Comparison of ENCODE assay signal across 10 cellular contexts in genomic region chr2:232522855-232523681, GRCh38. TPM values are rescaled to one million over a fixed set of nuclear protein-coding genes. Genes with fewer than 3 reads are reported as not detected.
DNase-seq lines count a peak whose midpoint lies in the region; ATAC-seq and TF ChIP-seq lines count a peak whose summit lies in the region.
"Had no signal": no experiment of that assay in that cellular context is flagged by ENCODE, and none has a peak within 500 bp of the region (broad histone marks: within the 10 kb centered on the region; RNA-seq: fewer than 3 reads in every experiment).

No MANE protein-coding gene starts in this region.

- peak overlapping the region; percentile 19 to 56 for H3K4me3 Mint-ChIP-seq in stimulated activated naive B cell treated with anti-CD40 and anti-IgM and Interleukin-4, amounts not matched to agents 10 μg/mL and 1 μg/mL and 100 μg/mL, for 72 hours

- H3K27ac ChIP-seq in left ventricle myocardium inferior (replicated peaks) (no peak overlapping the region), iPS-18a (ENCODE audit: low read length) (no peak overlapping the region)

- H3K9ac ChIP-seq in iPS-18a (ENCODE audit: low read length): no peak overlapping the region

- H3K27me3 ChIP-seq in left ventricle myocardium inferior (ENCODE audit: low read depth) (peaks cover 87% of the 10 kb centered on the region), iPS-18a (ENCODE audit: control insufficient read depth, insufficient read depth, low read length) (peaks cover 54% of the 10 kb centered on the region)

- H3K4me3 ChIP-seq in left ventricle myocardium inferior (peak overlapping the region; percentile 64), iPS-18a (ENCODE audit: low read length) (peak overlapping the region; percentile 51)

- TF ChIP-seq CTCF in left ventricle myocardium inferior (IDR thresholded peaks at IDR 0.05; ENCODE audit: borderline replicate concordance): no peak

- peaks cover 12 to 25% of the 10 kb centered on the region in 2 donors for H3K4me1 Mint-ChIP-seq in stimulated activated naive B cell treated with anti-CD40 and anti-IgM and Interleukin-4, amounts not matched to agents 10 μg/mL and 1 μg/mL and 100 μg/mL, for 72 hours

- no peaks in the 10 kb centered on the region for H3K9me3 ChIP-seq in left ventricle myocardium inferior (replicated peaks)
- no peaks in the 10 kb centered on the region for H3K9me3 ChIP-seq in iPS-18a (ENCODE audit: control insufficient read depth, low read depth, low read length)

- no peak for TF ChIP-seq POLR2A in erythroblast (IDR thresholded peaks at IDR 0.05; ENCODE audit: low read length)

- H3K9me3 Mint-ChIP-seq in stimulated activated naive B cell treated with anti-CD40 and anti-IgM and Interleukin-4, amounts not matched to agents 10 μg/mL and 1 μg/mL and 100 μg/mL, for 72 hours: no peaks in the 10 kb centered on the region

- no peaks in the 10 kb centered on the region for H3K36me3 Mint-ChIP-seq in stimulated activated naive B cell treated with anti-CD40 and anti-IgM and Interleukin-4, amounts not matched to agents 10 μg/mL and 1 μg/mL and 100 μg/mL, for 72 hours

- DNase-seq in left ventricle myocardium inferior: no peak
- no peak for DNase-seq in left ventricle myocardium superior
- no peak for DNase-seq in stimulated activated naive B cell treated with anti-CD40 and anti-IgM and Interleukin-4, amounts not matched to agents 10 μg/mL and 1 μg/mL and 100 μg/mL, for 72 hours
- no peak for DNase-seq in erythroblast (lab: John Stamatoyannopoulos, UW)
- no peak for DNase-seq in SKM-1 treated with dmso at 0.1 percent for 144 hours (lab: John Stamatoyannopoulos, UW; ENCODE audit: unreplicated experiment)
- DNase-seq: MV-4-11, SHP77 had no signal

- intact Hi-C loops in left ventricle myocardium inferior (cut with micrococcal nuclease): no loop called here
- intact Hi-C loops in left ventricle myocardium superior (cut with micrococcal nuclease): no loop called here

- peaks cover 61 to 75% of the 10 kb centered on the region in 2 donors for H3K27me3 Mint-ChIP-seq in stimulated activated naive B cell treated with anti-CD40 and anti-IgM and Interleukin-4, amounts not matched to agents 10 μg/mL and 1 μg/mL and 100 μg/mL, for 72 hours

- ATAC-seq in left ventricle myocardium superior (no peak), SK-N-SH treated with all-trans-retinoic acid at 6 μM for 48 hours (peak; percentile 7; the same call in 2 of the 3 replicates), GM21723 (IDR thresholded peaks at IDR 0.05; ENCODE audit: unreplicated experiment) (no peak)
- ATAC-seq in stimulated activated naive B cell treated with anti-CD40 and anti-IgM and Interleukin-4, amounts not matched to agents 10 μg/mL and 1 μg/mL and 100 μg/mL, for 72 hours (replicated peaks): no peak

- no peak overlapping the region for H3K27ac Mint-ChIP-seq in stimulated activated naive B cell treated with anti-CD40 and anti-IgM and Interleukin-4, amounts not matched to agents 10 μg/mL and 1 μg/mL and 100 μg/mL, for 72 hours

- no peaks in the 10 kb centered on the region for H3K36me3 ChIP-seq in left ventricle myocardium inferior
- H3K36me3 ChIP-seq in iPS-18a (ENCODE audit: control insufficient read depth, low read depth, low read length): no peaks in the 10 kb centered on the region

- H3K4me1 ChIP-seq in left ventricle myocardium inferior: peaks cover 44% of the 10 kb centered on the region
- no peaks in the 10 kb centered on the region for H3K4me1 ChIP-seq in iPS-18a (ENCODE audit: control insufficient read depth, low read depth, low read length)

TF ChIP-seq in SK-N-SH treated with all-trans-retinoic acid at 6 μM for 48 hours, 23 proteins besides CTCF, POLR2A, EP300 and RAD21:
- no peak for TF ChIP-seq SNAI2 (CRISPR knock-in tag; IDR thresholded peaks at IDR 0.05)
- no peak for TF ChIP-seq ARNTL (CRISPR knock-in tag; IDR thresholded peaks at IDR 0.05; ENCODE audit: borderline replicate concordance, low read depth)
- TF ChIP-seq BACH2 (CRISPR knock-in tag; IDR thresholded peaks at IDR 0.05; ENCODE audit: borderline replicate concordance): no peak
- no peak for TF ChIP-seq CSRNP3 (CRISPR knock-in tag; IDR thresholded peaks at IDR 0.05)
- TF ChIP-seq ZNF70 (CRISPR knock-in tag; IDR thresholded peaks at IDR 0.05): no peak
- no peak for TF ChIP-seq TCF4 (CRISPR knock-in tag; IDR thresholded peaks at IDR 0.05; ENCODE audit: borderline replicate concordance)
- no peak for TF ChIP-seq PATZ1 (CRISPR knock-in tag; IDR thresholded peaks at IDR 0.05; ENCODE audit: borderline replicate concordance)
- TF ChIP-seq OSR1 (CRISPR knock-in tag; IDR thresholded peaks at IDR 0.05): no peak
- no peak for TF ChIP-seq TSHZ2 (CRISPR knock-in tag; IDR thresholded peaks at IDR 0.05)
- TF ChIP-seq ZNF565 (CRISPR knock-in tag; conservative IDR thresholded peaks at IDR 0.05; ENCODE audit: low read depth): no peak
- no peak for TF ChIP-seq GLIS3 (CRISPR knock-in tag; IDR thresholded peaks at IDR 0.05)
- no peak for TF ChIP-seq ZFP3 (CRISPR knock-in tag; IDR thresholded peaks at IDR 0.05)
- no peak for TF ChIP-seq ZFP30 (CRISPR knock-in tag; IDR thresholded peaks at IDR 0.05)
- no peak for TF ChIP-seq RARB (CRISPR knock-in tag; IDR thresholded peaks at IDR 0.05)

RNA-seq across cellular contexts. Expression of gene PRSS56, which starts 2.9 kb away (rescaled TPM):
- total RNA-seq in left ventricle myocardium inferior: not detected
- 0.15 TPM for total RNA-seq in left ventricle myocardium superior

RNA-seq across cellular contexts. Expression of gene CHRND, which starts 2.9 kb away (rescaled TPM):
- total RNA-seq in left ventricle myocardium inferior: not detected
- total RNA-seq in left ventricle myocardium superior: not detected

RNA-seq across cellular contexts. Expression of gene CHRNG, which starts 16.4 kb away (rescaled TPM):
- total RNA-seq in left ventricle myocardium inferior: not detected
- not detected for total RNA-seq in left ventricle myocardium superior

RNA-seq across cellular contexts. Expression of gene TIGD1, which starts 27.3 kb away (rescaled TPM):
- total RNA-seq in left ventricle myocardium inferior: 2.4 TPM
- 1.7 TPM for total RNA-seq in left ventricle myocardium superior

RNA-seq across cellular contexts. Expression of gene EIF4E2, which starts 27.4 kb away (rescaled TPM):
- 44.2 TPM for total RNA-seq in left ventricle myocardium inferior
- 40.7 TPM for total RNA-seq in left ventricle myocardium superior
